ENCODE assay signal across 1 cellular context in genomic region chr18:48961547-48961946, GRCh38.
TF ChIP-seq lines count a peak whose summit lies in the region.

No MANE protein-coding gene starts in this region.

TF ChIP-seq in HepG2, 621 proteins besides CTCF, POLR2A, EP300 and RAD21 (continued from another document):
- TF ChIP-seq PREB (CRISPR knock-in tag; IDR thresholded peaks at IDR 0.05) (no peak), ZUFSP (CRISPR knock-in tag; IDR thresholded peaks at IDR 0.05; ENCODE audit: borderline replicate concordance) (no peak), FOXJ3 (CRISPR knock-in tag; IDR thresholded peaks at IDR 0.05; ENCODE audit: borderline replicate concordance) (no peak), FOSL2 (CRISPR knock-in tag; IDR thresholded peaks at IDR 0.05) (peak; percentile 77), MIER3 (CRISPR knock-in tag; IDR thresholded peaks at IDR 0.05; ENCODE audit: borderline replicate concordance) (no peak)
TF ChIP-seq in HepG2: peak in this region for 2.
